In genomic region chr14:55399183-55399582, GRCh38 we compare ENCODE assay signal across 24 cellular contexts. TPM values are rescaled to one million over a fixed set of nuclear protein-coding genes. Genes with fewer than 3 reads are reported as not detected.
A peak's percentile ranks its signal among the peaks of the same experiment; 100 is the strongest.
DNase-seq lines count a peak whose midpoint lies in the region; ATAC-seq, FAIRE-seq and TF ChIP-seq lines count a peak whose summit lies in the region.
"Had no signal": no experiment of that assay in that cellular context is flagged by ENCODE, and none has a peak within 500 bp of the region (broad histone marks: within the 10 kb centered on the region; RNA-seq: fewer than 3 reads in every experiment).

No MANE protein-coding gene starts in this region.

- H3K9me3 ChIP-seq in astrocyte (ENCODE audit: insufficient read depth, low read depth, low read length) (no peaks in the 10 kb centered on the region), gastroesophageal sphincter (no peaks in the 10 kb centered on the region), suprapubic skin (no peaks in the 10 kb centered on the region)

- DNase-seq in HFFc6 = no peak
- DNase-seq in astrocyte (ENCODE audit: low read depth) = no peak
- DNase-seq in suprapubic skin (ENCODE audit: low spot score in 2 of 2) = no peak
- DNase-seq in activated naive CD4-positive, alpha-beta T cell treated with anti-CD3 and anti-CD28 coated beads for 36 hours = no peak
- DNase-seq in stimulated activated naive CD4-positive, alpha-beta T cell (lab: John Stamatoyannopoulos, UW) = no peak
- no peak for DNase-seq in NCI-H345 (lab: John Stamatoyannopoulos, UW)
- DNase-seq: activated CD4-positive, alpha-beta memory T cell treated with anti-CD3 and anti-CD28 coated beads for 36 hours; activated CD4-positive, CD25-positive, alpha-beta regulatory T cell; amygdala; CD4-positive, alpha-beta T cell; central memory CD4-positive, alpha-beta T cell; effector CD4-positive, alpha-beta T cell; naive thymus-derived CD4-positive, alpha-beta T cell; NCI-H1694; NCI-H2171 treated with DMSO at 0.1 percent for 48 hours; NCI-H748 treated with DMSO at 0.1 percent for 48 hours; occipital lobe; retina; substantia nigra; T-helper 9 cell had no signal

- no peak for FAIRE-seq in astrocyte (lab: Jason Lieb, UNC)
- FAIRE-seq: frontal cortex had no signal

- ATAC-seq in gastroesophageal sphincter = no peak
- ATAC-seq: naive thymus-derived CD4-positive, alpha-beta T cell had no signal

- H3K36me3 Mint-ChIP-seq in HFFc6 (ENCODE audit: low read depth) (peaks cover 12% of the 10 kb centered on the region; the same call in 1 of the 2 replicates), astrocyte (ENCODE audit: low read depth, unreplicated experiment) (no peaks in the 10 kb centered on the region)
- peaks cover 7% of the 10 kb centered on the region for H3K36me3 Mint-ChIP-seq in activated naive CD4-positive, alpha-beta T cell treated with anti-CD3 and anti-CD28 coated beads for 36 hours (ENCODE audit: low read depth)

- no peaks in the 10 kb centered on the region for H3K9me3 Mint-ChIP-seq in HFFc6
- H3K9me3 Mint-ChIP-seq in astrocyte (ENCODE audit: unreplicated experiment) = no peaks in the 10 kb centered on the region
- H3K9me3 Mint-ChIP-seq in activated naive CD4-positive, alpha-beta T cell treated with anti-CD3 and anti-CD28 coated beads for 36 hours = no peaks in the 10 kb centered on the region
- H3K9me3 Mint-ChIP-seq: activated CD4-positive, alpha-beta memory T cell treated with anti-CD3 and anti-CD28 coated beads for 36 hours; CD4-positive, alpha-beta T cell; memory B cell; naive thymus-derived CD4-positive, alpha-beta T cell had no signal

- no peak for TF ChIP-seq CTCF in HFFc6 (IDR thresholded peaks at IDR 0.05)
- no peak for TF ChIP-seq CTCF in astrocyte (IDR thresholded peaks at IDR 0.05; ENCODE audit: insufficient read depth, low read depth, low read length)
- TF ChIP-seq CTCF in gastroesophageal sphincter (IDR thresholded peaks at IDR 0.05) = no peak
- TF ChIP-seq CTCF in suprapubic skin (IDR thresholded peaks at IDR 0.05) = no peak

- intact Hi-C loops in activated naive CD4-positive, alpha-beta T cell treated with anti-CD3 and anti-CD28 coated beads for 36 hours (cut with micrococcal nuclease) = no loop called here

- H3K27me3 ChIP-seq in astrocyte (ENCODE audit: insufficient read depth, low read length) = no peaks in the 10 kb centered on the region
- H3K27me3 ChIP-seq in gastroesophageal sphincter = no peaks in the 10 kb centered on the region
- H3K27me3 ChIP-seq in suprapubic skin = no peaks in the 10 kb centered on the region

- peak overlapping the region; percentile 40 for H3K4me2 ChIP-seq in astrocyte (ENCODE audit: low read length)
- H3K4me2 ChIP-seq: KMS-11 had no signal

- CTCF ChIA-PET in activated naive CD4-positive, alpha-beta T cell treated with anti-CD3 and anti-CD28 coated beads for 36 hours (lab: Charles Lee) = no interaction called here

- TF ChIP-seq POLR2A in gastroesophageal sphincter (IDR thresholded peaks at IDR 0.05) = no peak
- no peak for TF ChIP-seq POLR2A in suprapubic skin (IDR thresholded peaks at IDR 0.05)

- 80 to 100% methylated on average over 1 of the region's 1 CpG for WGBS in gastroesophageal sphincter (ENCODE audit: low coverage in 1 of 2), 2 donors
- 97% methylated on average over 1 of the region's 1 CpG for WGBS in suprapubic skin

- H3K4me1 ChIP-seq in astrocyte (ENCODE audit: insufficient read depth, low read length) (peaks cover 13% of the 10 kb centered on the region), gastroesophageal sphincter (peaks cover 0 to 28% (median 3%) of the 10 kb centered on the region in 3 donors), suprapubic skin (peaks cover 8% of the 10 kb centered on the region)

- H4K20me1 ChIP-seq in astrocyte (ENCODE audit: insufficient read depth, low read length) = peaks cover 13% of the 10 kb centered on the region

- peaks cover 39% of the 10 kb centered on the region for H3K79me2 ChIP-seq in astrocyte (ENCODE audit: insufficient read depth, low read length)

- H2AFZ ChIP-seq in astrocyte (ENCODE audit: low read depth, low read length) = no peak overlapping the region

- H3K27ac ChIP-seq in astrocyte (ENCODE audit: low read depth, low read length) (peak overlapping the region; percentile 58), gastroesophageal sphincter (peak overlapping the region in 3 of 4 donors; percentile 11 to 62 (median 19)), suprapubic skin (peak overlapping the region; percentile 31)
- H3K27ac ChIP-seq: KMS-11 had no signal

- TF ChIP-seq EP300 in gastroesophageal sphincter (IDR thresholded peaks at IDR 0.05) = no peak
- TF ChIP-seq EP300 in suprapubic skin (IDR thresholded peaks at IDR 0.05) = no peak

- no peak overlapping the region for H3K4me3 ChIP-seq in astrocyte (ENCODE audit: insufficient read depth, low read depth, low read length)
- H3K4me3 ChIP-seq in gastroesophageal sphincter = no peak overlapping the region
- H3K4me3 ChIP-seq in suprapubic skin = no peak overlapping the region

- peaks cover 34% of the 10 kb centered on the region for H3K4me1 Mint-ChIP-seq in HFFc6 (ENCODE audit: low read depth)
- peaks cover 18% of the 10 kb centered on the region for H3K4me1 Mint-ChIP-seq in astrocyte (ENCODE audit: low read depth, unreplicated experiment)
- peaks cover 34% of the 10 kb centered on the region for H3K4me1 Mint-ChIP-seq in activated naive CD4-positive, alpha-beta T cell treated with anti-CD3 and anti-CD28 coated beads for 36 hours (ENCODE audit: low read depth)

- H3K4me3 Mint-ChIP-seq in HFFc6 = no peak overlapping the region
- no peak overlapping the region for H3K4me3 Mint-ChIP-seq in astrocyte (ENCODE audit: unreplicated experiment)
- H3K4me3 Mint-ChIP-seq in activated naive CD4-positive, alpha-beta T cell treated with anti-CD3 and anti-CD28 coated beads for 36 hours = no peak overlapping the region
- H3K4me3 Mint-ChIP-seq: activated CD4-positive, alpha-beta memory T cell treated with anti-CD3 and anti-CD28 coated beads for 36 hours; CD4-positive, alpha-beta T cell; memory B cell; naive thymus-derived CD4-positive, alpha-beta T cell had no signal

- no peak overlapping the region for H3K9ac ChIP-seq in astrocyte (ENCODE audit: low read length)
- H3K9ac ChIP-seq: KMS-11 had no signal

- peaks cover 1% of the 10 kb centered on the region; the same call in 1 of the 2 replicates for H3K27me3 Mint-ChIP-seq in HFFc6 (ENCODE audit: insufficient read depth)
- H3K27me3 Mint-ChIP-seq in astrocyte (ENCODE audit: low read depth, unreplicated experiment) = no peaks in the 10 kb centered on the region
- no peaks in the 10 kb centered on the region for H3K27me3 Mint-ChIP-seq in activated naive CD4-positive, alpha-beta T cell treated with anti-CD3 and anti-CD28 coated beads for 36 hours (ENCODE audit: low read depth)
- H3K27me3 Mint-ChIP-seq: activated CD4-positive, alpha-beta memory T cell treated with anti-CD3 and anti-CD28 coated beads for 36 hours; CD4-positive, alpha-beta T cell; memory B cell; naive thymus-derived CD4-positive, alpha-beta T cell had no signal

- H3K27ac Mint-ChIP-seq in HFFc6 = peak overlapping the region; percentile 58
- peak overlapping the region; percentile 72 for H3K27ac Mint-ChIP-seq in astrocyte (ENCODE audit: unreplicated experiment)
- H3K27ac Mint-ChIP-seq in activated naive CD4-positive, alpha-beta T cell treated with anti-CD3 and anti-CD28 coated beads for 36 hours = no peak overlapping the region
- H3K27ac Mint-ChIP-seq: activated CD4-positive, alpha-beta memory T cell treated with anti-CD3 and anti-CD28 coated beads for 36 hours; CD4-positive, alpha-beta T cell; memory B cell; naive thymus-derived CD4-positive, alpha-beta T cell had no signal

- H3K36me3 ChIP-seq in astrocyte (ENCODE audit: insufficient read depth, low read length) (no peaks in the 10 kb centered on the region), gastroesophageal sphincter (peaks cover 0 to 27% of the 10 kb centered on the region in 2 donors), suprapubic skin (peaks cover 16% of the 10 kb centered on the region)

RNA-seq across cellular contexts. Expression of gene ATG14, which starts 12.4 kb away (rescaled TPM):
- 1 to 10 TPM; 7.9 to 9.2 (median 8.5) TPM for total RNA-seq in HFFc6 (2021; fragmentation: NEBNext Ultra II Directional; extraction: Animal tissue kit (Norgen Biotek cat#: 25700))
- total RNA-seq in astrocyte (10.0 and 11.5 TPM in 2 replicates), gastroesophageal sphincter (10 to 100 TPM; 16.4 to 29.9 (median 18.1) TPM), suprapubic skin (10 to 100 TPM in 3 of 4 donors, 1 to 10 TPM in 1; 8.5 to 27.6 (median 14.8) TPM)
- 1 to 10 TPM; 4.6 to 4.9 TPM for total RNA-seq in activated naive CD4-positive, alpha-beta T cell treated with anti-CD3 and anti-CD28 coated beads for 36 hours

RNA-seq across cellular contexts. Expression of gene TBPL2, which starts 41.2 kb away (rescaled TPM):
- not detected for total RNA-seq in HFFc6 (2021; fragmentation: NEBNext Ultra II Directional; extraction: Animal tissue kit (Norgen Biotek cat#: 25700))
- total RNA-seq in astrocyte (not detected in 2 replicates), gastroesophageal sphincter (not detected), suprapubic skin (not detected)
- not detected for total RNA-seq in activated naive CD4-positive, alpha-beta T cell treated with anti-CD3 and anti-CD28 coated beads for 36 hours
- total RNA-seq: activated CD4-positive, alpha-beta memory T cell treated with anti-CD3 and anti-CD28 coated beads for 36 hours; CD4-positive, alpha-beta T cell; frontal cortex; naive thymus-derived CD4-positive, alpha-beta T cell; occipital lobe had no signal
